Comparison of ENCODE assay signal across 27 cellular contexts in genomic region chr5:71737931-71738539, GRCh38. TPM values are rescaled to one million over a fixed set of nuclear protein-coding genes. Genes with fewer than 3 reads are reported as not detected.
"Had no signal": no experiment of that assay in that cellular context is flagged by ENCODE, and none has a peak within 500 bp of the region (broad histone marks: within the 10 kb centered on the region; RNA-seq: fewer than 3 reads in every experiment).

No MANE protein-coding gene starts in this region.

- FAIRE-seq: HepG2 had no signal

- H3K4me2 ChIP-seq: PC-9 had no signal

- H3K27ac ChIP-seq: PC-9, Peyer's patch, SJCRH30 had no signal

- H3K4me1 ChIP-seq: Peyer's patch, SJCRH30 had no signal

- ATAC-seq: HepG2, Right ventricle myocardium inferior, SK-N-SH treated with all-trans-retinoic acid at 6 μM for 48 hours had no signal

- DNase-seq: IMR-90, Karpas-422, KG1, MG63, NCI-H1092, NCI-H1105 treated with DMSO at 0.1 percent for 48 hours, NCI-H1417 treated with DMSO at 0.1 percent for 48 hours, NCI-H146, NCI-H1694 treated with DMSO at 0.1 percent for 48 hours, NCI-H1930, NCI-H2081, NCI-H2107, NCI-H2227 treated with DMSO at 0.1 percent for 48 hours, NCI-H524 treated with DMSO at 0.1 percent for 48 hours, NCI-H69, NCI-H774, OCI-M1, PC-9, Peyer's patch, SHP77 treated with DMSO at 0.1 percent for 48 hours, SJCRH30 had no signal

- H3K36me3 ChIP-seq: MG63, Peyer's patch, SJCRH30 had no signal

- H3K4me3 ChIP-seq: MG63, PC-9, Peyer's patch, SJCRH30 had no signal

- H3K9me3 ChIP-seq: MG63, Peyer's patch, SJCRH30 had no signal

RNA-seq across cellular contexts. Expression of gene CARTPT, which starts 19.0 kb away (rescaled TPM):
- total RNA-seq: HepG2, HT-29, IMR-90, NCI-H460, PC-9, Peyer's patch, Right ventricle myocardium inferior, RPMI7951, SJCRH30 had no signal
- polyA plus RNA-seq: HepG2, IMR-90 had no signal
